30 cellular contexts compared by ENCODE assay signal in the genomic region with DNA sequence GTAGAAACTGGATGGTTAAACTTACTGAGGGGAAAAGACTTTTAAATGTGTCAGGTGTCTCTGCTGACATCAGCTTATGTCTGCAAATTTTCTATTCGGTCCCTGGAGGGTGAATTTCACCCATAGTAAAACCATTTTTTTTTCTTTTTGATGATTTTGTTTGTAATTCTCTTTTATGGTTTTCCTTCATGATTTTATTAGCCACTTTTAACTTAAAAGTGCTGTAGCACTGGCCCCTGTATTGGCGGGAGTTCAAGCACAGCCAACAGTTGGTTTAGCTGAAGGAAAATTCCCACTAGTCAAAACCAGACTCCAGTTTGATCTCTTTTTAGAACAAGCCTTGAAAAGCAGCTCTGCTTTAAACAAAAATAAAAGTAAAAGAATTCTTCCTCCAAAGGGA. TPM values are rescaled to one million over a fixed set of nuclear protein-coding genes. Genes with fewer than 3 reads are reported as not detected.
"Had no signal": no experiment of that assay in that cellular context is flagged by ENCODE, and none has a peak within 500 bp of the region (broad histone marks: within the 10 kb centered on the region; RNA-seq: fewer than 3 reads in every experiment).

No MANE protein-coding gene starts in this region.

- ATAC-seq: activated naive CD4-positive, alpha-beta T cell treated with anti-CD3 and anti-CD28 coated beads, Interleukin-2, amount 50 U/mL, for 72 hours; Panc1 had no signal

- H3K27ac ChIP-seq: adrenal gland, brain microvascular endothelial cell, KMS-11, SJCRH30, SK-N-MC, WERI-Rb-1 had no signal

- H3K4me3 ChIP-seq: adrenal gland, SJCRH30, SK-N-MC had no signal

- H3K36me3 ChIP-seq: adrenal gland, brain microvascular endothelial cell, SJCRH30, WERI-Rb-1 had no signal

- H3K4me3 Mint-ChIP-seq: activated CD4-positive, alpha-beta memory T cell treated with anti-CD3 and anti-CD28 coated beads, Interleukin-2, amount 10 ng/mL, durations not matched to agents 7 days and 5 days; activated naive CD4-positive, alpha-beta T cell treated with anti-CD3 and anti-CD28 coated beads for 36 hours; activated T-cell treated with anti-CD3 and anti-CD28 coated beads, Interleukin-2, amount 50 U/mL, for 24 hours had no signal

- H3K4me1 ChIP-seq: SJCRH30 had no signal

- H3K4me1 Mint-ChIP-seq: activated CD4-positive, alpha-beta memory T cell treated with anti-CD3 and anti-CD28 coated beads, Interleukin-2, amount 10 ng/mL, durations not matched to agents 7 days and 5 days had no signal

- H3K9ac ChIP-seq: KMS-11 had no signal

- H3K9me3 Mint-ChIP-seq: activated CD4-positive, alpha-beta memory T cell treated with anti-CD3 and anti-CD28 coated beads, Interleukin-2, amount 10 ng/mL, durations not matched to agents 7 days and 5 days; activated T-cell treated with anti-CD3 and anti-CD28 coated beads, Interleukin-2, amount 50 U/mL, for 24 hours; activated T-helper 2 cell treated with anti-CD3 and anti-CD28 coated beads, Interferon-gamma antibody, Interleukin-2, Interleukin-4, amounts not matched to agents 10 μg/mL and 5 μg/mL and 100 μg/mL, durations not matched to agents 14 hours and 24 hours and 36 hours had no signal

- H3K4me2 ChIP-seq: KMS-11 had no signal

- H3K27me3 ChIP-seq: brain microvascular endothelial cell had no signal

- H3K36me3 Mint-ChIP-seq: activated naive CD4-positive, alpha-beta T cell treated with anti-CD3 and anti-CD28 coated beads, Interleukin-2, amount 50 U/mL, for 72 hours had no signal

- DNase-seq: activated CD4-positive, alpha-beta memory T cell treated with anti-CD3 and anti-CD28 coated beads, Interleukin-2, amount 10 ng/mL, durations not matched to agents 7 days and 5 days; activated CD4-positive, alpha-beta T cell treated with anti-CD3 and anti-CD28 coated beads for 1 hour; activated CD4-positive, alpha-beta T cell treated with anti-CD3 and anti-CD28 coated beads for 48 hours; activated CD4-positive, CD25-positive, alpha-beta regulatory T cell; activated gamma-delta T cell treated with Interleukin-2 at 50 U/mL for 16 hours; activated naive CD4-positive, alpha-beta T cell treated with anti-CD3 and anti-CD28 coated beads for 36 hours; activated T-cell treated with anti-CD3 and anti-CD28 coated beads, Interleukin-2, amount 50 U/mL, for 24 hours; adrenal gland; brain microvascular endothelial cell; central memory CD4-positive, alpha-beta T cell; NCI-H1105; NCI-H1417 treated with DMSO at 0.1 percent for 48 hours; NCI-H1930; NCI-H2081 treated with DMSO at 0.1 percent for 48 hours; NCI-H226; NCI-H446 treated with DMSO at 0.1 percent for 48 hours; NCI-H524 treated with DMSO at 0.1 percent for 48 hours; SHP77; SJCRH30; T1000; WERI-Rb-1 had no signal

- H3K27ac Mint-ChIP-seq: activated CD4-positive, alpha-beta memory T cell treated with anti-CD3 and anti-CD28 coated beads, Interleukin-2, amount 10 ng/mL, durations not matched to agents 7 days and 5 days; activated naive CD4-positive, alpha-beta T cell treated with anti-CD3 and anti-CD28 coated beads for 36 hours; activated naive CD4-positive, alpha-beta T cell treated with anti-CD3 and anti-CD28 coated beads, Interleukin-2, amount 50 U/mL, for 72 hours; activated T-cell treated with anti-CD3 and anti-CD28 coated beads, Interleukin-2, amount 50 U/mL, for 24 hours; activated T-helper 2 cell treated with anti-CD3 and anti-CD28 coated beads, Interferon-gamma antibody, Interleukin-2, Interleukin-4, amounts not matched to agents 10 μg/mL and 5 μg/mL and 100 μg/mL, durations not matched to agents 14 hours and 24 hours and 36 hours had no signal

- H3K9me3 ChIP-seq: adrenal gland, SJCRH30 had no signal

RNA-seq across cellular contexts. Expression of a gene that starts 5.0 kb away (rescaled TPM):
- total RNA-seq: activated CD4-positive, alpha-beta memory T cell treated with anti-CD3 and anti-CD28 coated beads, Interleukin-2, amount 10 ng/mL, durations not matched to agents 7 days and 5 days; activated CD8-positive, alpha-beta memory T cell treated with anti-CD3 and anti-CD28 coated beads for 36 hours; activated naive CD4-positive, alpha-beta T cell treated with anti-CD3 and anti-CD28 coated beads for 36 hours; activated naive CD4-positive, alpha-beta T cell treated with anti-CD3 and anti-CD28 coated beads, Interleukin-2, amount 50 U/mL, for 72 hours; activated T-helper 2 cell treated with anti-CD3 and anti-CD28 coated beads, Interferon-gamma antibody, Interleukin-2, Interleukin-4, amounts not matched to agents 10 μg/mL and 5 μg/mL and 100 μg/mL, durations not matched to agents 14 hours and 24 hours and 36 hours; LHCN-M2; SJCRH30; T-helper 1 cell treated with Interleukin-12 subunit alpha and Interleukin-12 subunit beta and Interleukin-4 antibody, amounts not matched to agents 30 ng/mL and 1 ng/mL, for 36 hours; T-helper 2 cell treated with Interferon-gamma antibody and Interleukin-4, amounts not matched to agents 100 ng/mL and 5 ng/mL, for 36 hours had no signal
